In the genomic region with DNA sequence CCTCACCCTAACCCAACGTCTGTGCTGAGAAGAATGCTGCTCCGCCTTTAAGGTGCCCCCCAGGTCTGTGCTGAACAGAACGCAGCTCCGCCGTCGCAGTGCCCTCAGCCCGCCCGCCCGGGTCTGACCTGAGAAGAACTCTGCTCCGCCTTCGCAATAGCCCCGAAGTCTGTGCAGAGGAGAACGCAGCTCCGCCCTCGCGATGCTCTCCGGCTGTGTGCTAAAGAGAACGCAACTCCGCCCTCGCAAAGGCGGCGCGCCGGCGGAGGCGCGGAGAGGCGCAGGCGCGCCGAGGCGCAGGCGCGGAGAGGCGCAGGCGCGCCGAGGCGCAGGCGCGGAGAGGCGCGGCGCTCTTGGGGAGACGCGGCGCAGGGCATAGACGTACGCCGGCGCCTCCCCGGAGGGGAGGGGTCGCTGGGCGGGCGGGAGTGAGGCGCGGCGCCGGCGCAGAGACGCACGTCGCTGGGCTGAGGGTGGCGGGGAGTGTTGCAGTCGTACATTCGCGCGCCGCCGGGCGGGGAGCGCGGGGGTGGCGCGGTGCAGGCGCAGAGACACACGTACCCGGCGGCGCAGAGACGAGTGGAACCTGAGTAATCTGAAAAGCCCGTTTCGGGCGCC, we compare ENCODE assay signal across 8 cellular contexts.
A peak's percentile ranks its signal among the peaks of the same experiment; 100 is the strongest.
DNase-seq lines count a peak whose midpoint lies in the region; ATAC-seq and TF ChIP-seq lines count a peak whose summit lies in the region.
"Not testable (repeated sequence)": the region's sequence is repeated elsewhere in the genome, so short reads cannot be mapped to it uniquely, and the experiment has no call there.

No MANE protein-coding gene starts in this region.

- peak; percentile 34 for DNase-seq in COLO829 (ENCODE audit: low spot score)
- DNase-seq in astrocyte of the hippocampus (ENCODE audit: low read depth, low spot score), result peak; percentile 99
- peak; percentile 65 to 94 (median 84) for DNase-seq in head of caudate nucleus
- peak; percentile 79 for DNase-seq in nephron progenitor cell
- peak; percentile 72 to 80 for DNase-seq in stimulated activated CD8-positive, alpha-beta memory T cell treated with anti-CD3 and anti-CD28 coated beads, Interleukin-2, amount 100 ng/mL, for 48 hours (ENCODE audit: low read depth in 2 of 2)

- not testable (repeated sequence) for TF ChIP-seq CTCF in VCaP (conservative IDR thresholded peaks at IDR 0.05); nephron progenitor cell (IDR thresholded peaks at IDR 0.05)

- not testable (repeated sequence) for H3K4me1 Mint-ChIP-seq in nephron progenitor cell

- peak overlapping the region; percentile 95 for H3K4me3 Mint-ChIP-seq in nephron progenitor cell

- not testable (repeated sequence) for H3K9me3 Mint-ChIP-seq in nephron progenitor cell

- intact Hi-C loops in head of caudate nucleus (cut with DNase I), result not testable (repeated sequence)

- H3K27me3 Mint-ChIP-seq in nephron progenitor cell (ENCODE audit: low read depth, poor library complexity), result not testable (repeated sequence)

- H3K27ac Mint-ChIP-seq in nephron progenitor cell, result peak overlapping the region; percentile 93

- peak; percentile 94 for ATAC-seq in GM21367 (IDR thresholded peaks at IDR 0.05; ENCODE audit: unreplicated experiment)
- peak; percentile 78 for ATAC-seq in HG03558 (IDR thresholded peaks at IDR 0.05; ENCODE audit: extremely low read depth, unreplicated experiment)

- peak overlapping the region; percentile 63; the same call in 1 of the 2 replicates for H3K27ac ChIP-seq in VCaP

- not testable (repeated sequence) for H3K36me3 Mint-ChIP-seq in nephron progenitor cell (ENCODE audit: low read depth)

Comparison
In these comparisons a context has a peak if more than half of its experiments do, and no peak if none do; other contexts are left out.
1. Peak in every context shown above with its lines: DNase-seq, ATAC-seq and H3K27ac ChIP-seq.
2. DNase-seq: peak in every context shown above with its lines; median percentile 99 in astrocyte of the hippocampus; 84 in head of caudate nucleus; 79 in nephron progenitor cell; 76 in stimulated activated CD8-positive, alpha-beta memory T cell treated with anti-CD3 and anti-CD28 coated beads, Interleukin-2, amount 100 ng/mL, for 48 hours; 34 in COLO829.